ENCODE assay signal across 16 cellular contexts in genomic region chr10:130407052-130407451, GRCh38.
DNase-seq lines count a peak whose midpoint lies in the region; TF ChIP-seq lines count a peak whose summit lies in the region.
"Had no signal": no experiment of that assay in that cellular context is flagged by ENCODE, and none has a peak within 500 bp of the region (broad histone marks: within the 10 kb centered on the region; RNA-seq: fewer than 3 reads in every experiment).

No MANE protein-coding gene starts in this region.

- H3K27ac Mint-ChIP-seq in H9, result no peak overlapping the region
- H3K27ac Mint-ChIP-seq in endodermal cell, result no peak overlapping the region
- no peak overlapping the region for H3K27ac Mint-ChIP-seq in osteocyte (ENCODE audit: unreplicated experiment)
- H3K27ac Mint-ChIP-seq in glutamatergic neuron (ENCODE audit: unreplicated experiment), result no peak overlapping the region
- H3K27ac Mint-ChIP-seq: CD4-positive, alpha-beta memory T cell had no signal

- no peaks in the 10 kb centered on the region for H4K20me1 ChIP-seq in H9 (ENCODE audit: control insufficient read depth, insufficient read depth, insufficient read length)

- no peak overlapping the region for H3K23ac ChIP-seq in H9 (ENCODE audit: insufficient read length, low read depth, low read length)

- H3K9me3 ChIP-seq in H9 (ENCODE audit: control insufficient read depth, low read depth, low read length), result no peaks in the 10 kb centered on the region
- H3K9me3 ChIP-seq in Peyer's patch, result no peaks in the 10 kb centered on the region
- no peaks in the 10 kb centered on the region for H3K9me3 ChIP-seq in endodermal cell (ENCODE audit: control insufficient read depth, low read length)
- no peaks in the 10 kb centered on the region for H3K9me3 ChIP-seq in SJCRH30 (replicated peaks)
- H3K9me3 ChIP-seq in WERI-Rb-1 (ENCODE audit: severe bottlenecking), result no peaks in the 10 kb centered on the region

- no peak overlapping the region for H3T11ph ChIP-seq in H9 (ENCODE audit: low read length)

- H2BK15ac ChIP-seq in H9 (ENCODE audit: low read depth, low read length), result no peak overlapping the region

- TF ChIP-seq POLR2A in Peyer's patch (IDR thresholded peaks at IDR 0.05), result no peak

- no peak overlapping the region for H3K14ac ChIP-seq in H9 (ENCODE audit: insufficient read depth, low read length)

- H3K4me3 ChIP-seq in Peyer's patch (no peak overlapping the region), endodermal cell (ENCODE audit: low read length) (no peak overlapping the region), SJCRH30 (no peak overlapping the region), WERI-Rb-1 (ENCODE audit: low read depth, low read length) (no peak overlapping the region)

- TF ChIP-seq CTCF in H9 (conservative IDR thresholded peaks at IDR 0.05), result no peak
- TF ChIP-seq CTCF in Peyer's patch (IDR thresholded peaks at IDR 0.05), result no peak
- no peak for TF ChIP-seq CTCF in endodermal cell (conservative IDR thresholded peaks at IDR 0.05)
- TF ChIP-seq CTCF in osteocyte (IDR thresholded peaks at IDR 0.05), result no peak
- TF ChIP-seq CTCF in glutamatergic neuron (IDR thresholded peaks at IDR 0.05; ENCODE audit: partially characterized antibody, unreplicated experiment), result no peak
- no peak for TF ChIP-seq CTCF in WERI-Rb-1 (IDR thresholded peaks at IDR 0.05; ENCODE audit: low read depth, low read length)

- no peak overlapping the region for H3K4ac ChIP-seq in H9 (ENCODE audit: low read depth, low read length)

- no peak overlapping the region for H3K4me2 ChIP-seq in H9 (ENCODE audit: insufficient read depth, insufficient read length, low read length)

- no peak overlapping the region for H4K5ac ChIP-seq in H9 (ENCODE audit: insufficient read length, low read depth, low read length)

- H3K4me1 Mint-ChIP-seq in H9, result peaks cover 25 to 34% of the 10 kb centered on the region in 2 experiments
- H3K4me1 Mint-ChIP-seq in endodermal cell, result peaks cover 4% of the 10 kb centered on the region
- H3K4me1 Mint-ChIP-seq in osteocyte (ENCODE audit: unreplicated experiment), result no peaks in the 10 kb centered on the region
- H3K4me1 Mint-ChIP-seq in glutamatergic neuron (ENCODE audit: low read depth, unreplicated experiment), result peaks cover 3% of the 10 kb centered on the region
- H3K4me1 Mint-ChIP-seq: CD4-positive, alpha-beta memory T cell had no signal

- no peak overlapping the region for H3K4me3 Mint-ChIP-seq in H9
- H3K4me3 Mint-ChIP-seq in endodermal cell, result no peak overlapping the region
- no peak overlapping the region for H3K4me3 Mint-ChIP-seq in osteocyte (ENCODE audit: unreplicated experiment)
- H3K4me3 Mint-ChIP-seq in glutamatergic neuron (ENCODE audit: unreplicated experiment), result no peak overlapping the region
- H3K4me3 Mint-ChIP-seq: CD4-positive, alpha-beta memory T cell had no signal

- no peaks in the 10 kb centered on the region for H3K79me1 ChIP-seq in H9 (ENCODE audit: insufficient read depth, low read depth, low read length, poor library complexity, severe bottlenecking)

- H2AK5ac ChIP-seq in H9 (ENCODE audit: insufficient read length, low read length), result no peak overlapping the region

- H3K36me3 ChIP-seq in Peyer's patch (no peaks in the 10 kb centered on the region), endodermal cell (ENCODE audit: control insufficient read depth, insufficient read depth, low read length) (no peaks in the 10 kb centered on the region), SJCRH30 (no peaks in the 10 kb centered on the region), WERI-Rb-1 (no peaks in the 10 kb centered on the region)

- no peak overlapping the region for H3K9ac ChIP-seq in H9 (ENCODE audit: extremely low read depth, insufficient read length, low read length)
- H3K9ac ChIP-seq in endodermal cell (ENCODE audit: extremely low read depth, low read length, poor library complexity, severe bottlenecking), result no peak overlapping the region

- H3K36me3 Mint-ChIP-seq in H9 (ENCODE audit: insufficient read depth in 1 of 3, low read depth in 3 of 3), result no peaks in the 10 kb centered on the region; a peak in 1 of 7 replicates
- no peaks in the 10 kb centered on the region for H3K36me3 Mint-ChIP-seq in endodermal cell (ENCODE audit: low read depth)
- no peaks in the 10 kb centered on the region for H3K36me3 Mint-ChIP-seq in osteocyte (ENCODE audit: unreplicated experiment)
- H3K36me3 Mint-ChIP-seq in glutamatergic neuron (ENCODE audit: unreplicated experiment), result no peaks in the 10 kb centered on the region
- H3K36me3 Mint-ChIP-seq: CD4-positive, alpha-beta memory T cell had no signal

- DNase-seq in H9 (peak; percentile 8), Peyer's patch (peak in 2 of 3 donors; percentile 9 to 14), endodermal cell (peak; percentile 15), osteocyte (ENCODE audit: extremely low spot score, unreplicated experiment) (peak; percentile 53), SJCRH30 (no peak), glutamatergic neuron (no peak), WERI-Rb-1 (no peak)
- DNase-seq: C1 segment of cervical spinal cord; Calu3; CD4-positive, alpha-beta memory T cell; COR-L47; DMS53; DMS79 treated with DMSO at 0.1 percent for 48 hours; GF-D8; GOT3; HCEC 1CT had no signal

- no peak overlapping the region for H2BK12ac ChIP-seq in H9 (ENCODE audit: insufficient read length, low read depth, low read length)

- no peak overlapping the region for H4K8ac ChIP-seq in H9 (replicated peaks; ENCODE audit: insufficient read length, low read depth, low read length)

- no peak overlapping the region for H3K27ac ChIP-seq in H9 (ENCODE audit: insufficient read length, low read depth, low read length)
- no peak overlapping the region for H3K27ac ChIP-seq in Peyer's patch
- no peak overlapping the region for H3K27ac ChIP-seq in endodermal cell (ENCODE audit: low read depth, low read length)
- H3K27ac ChIP-seq in SJCRH30, result no peak overlapping the region
- H3K27ac ChIP-seq in WERI-Rb-1, result no peak overlapping the region

- no peak overlapping the region for H2BK120ac ChIP-seq in H9 (ENCODE audit: low read depth, low read length, poor library complexity, severe bottlenecking)

- H3K9me3 Mint-ChIP-seq in H9 (no peaks in the 10 kb centered on the region), endodermal cell (no peaks in the 10 kb centered on the region), osteocyte (ENCODE audit: unreplicated experiment) (peaks cover 45% of the 10 kb centered on the region), glutamatergic neuron (ENCODE audit: unreplicated experiment) (peaks cover 3% of the 10 kb centered on the region)

- no peak overlapping the region for H2BK5ac ChIP-seq in H9 (ENCODE audit: insufficient read length, low read length)

- no peak overlapping the region for H2BK20ac ChIP-seq in H9 (ENCODE audit: low read depth, low read length, poor library complexity, severe bottlenecking)

- H3K27me3 ChIP-seq in H9 (ENCODE audit: insufficient read depth, low read length) (no peaks in the 10 kb centered on the region; the same call in 1 of the 2 replicates), Peyer's patch (no peaks in the 10 kb centered on the region), endodermal cell (ENCODE audit: control insufficient read depth, insufficient read depth, low read length, poor library complexity, severe bottlenecking) (no peaks in the 10 kb centered on the region), SJCRH30 (no peaks in the 10 kb centered on the region), WERI-Rb-1 (ENCODE audit: insufficient read depth, low read depth, severe bottlenecking) (no peaks in the 10 kb centered on the region)

- no CpG with 5 or more reads among the region's 4 CpGs for WGBS in H9 (ENCODE audit: extremely low coverage, insufficient read length, low lambda C conversion rate)
- WGBS in endodermal cell (ENCODE audit: insufficient coverage in 1 of 2, insufficient read length in 1 of 2), 2 experiments, result 90 to 100% methylated on average over 1 to 4 of the region's 4 CpGs

- peaks cover 25% of the 10 kb centered on the region for H3K27me3 Mint-ChIP-seq in H9 (ENCODE audit: low read depth)
- peaks cover 11% of the 10 kb centered on the region for H3K27me3 Mint-ChIP-seq in endodermal cell (ENCODE audit: insufficient read depth)
- H3K27me3 Mint-ChIP-seq in osteocyte (ENCODE audit: unreplicated experiment), result no peaks in the 10 kb centered on the region
- H3K27me3 Mint-ChIP-seq in glutamatergic neuron (ENCODE audit: unreplicated experiment), result no peaks in the 10 kb centered on the region

- no peaks in the 10 kb centered on the region; the same call in 1 of the 2 replicates for H3K4me1 ChIP-seq in H9 (ENCODE audit: insufficient read depth, low read length)
- H3K4me1 ChIP-seq in Peyer's patch, result no peaks in the 10 kb centered on the region
- no peaks in the 10 kb centered on the region for H3K4me1 ChIP-seq in endodermal cell (ENCODE audit: control insufficient read depth, insufficient read depth, low read length)
- no peaks in the 10 kb centered on the region for H3K4me1 ChIP-seq in SJCRH30

- H3K79me2 ChIP-seq in H9 (ENCODE audit: insufficient read depth, low read length), result no peaks in the 10 kb centered on the region

- no peak overlapping the region for H4K91ac ChIP-seq in H9 (ENCODE audit: insufficient read length, low read depth, low read length)

- H3K23me2 ChIP-seq in H9 (ENCODE audit: insufficient read length, low read depth, low read length, poor library complexity, severe bottlenecking), result no peaks in the 10 kb centered on the region

- no peak overlapping the region for H3K56ac ChIP-seq in H9 (ENCODE audit: insufficient read length, low read depth, low read length)

- H3K18ac ChIP-seq in H9 (ENCODE audit: insufficient read length, low read depth, low read length), result no peak overlapping the region

- no peak overlapping the region for H2AFZ ChIP-seq in H9 (ENCODE audit: low read length)

Comparison
In these comparisons a context has a peak if more than half of its experiments do, and no peak if none do; other contexts are left out.
1. DNase-seq: peak in H9 (single experiment), Peyer's patch (2 of 3), endodermal cell (single experiment) and osteocyte (single experiment); none in SJCRH30 (0 of 2), glutamatergic neuron (single experiment) and WERI-Rb-1 (single experiment).